ENCODE assay signal across 20 cellular contexts in genomic region chrX:65874765-65875164, GRCh38.
DNase-seq lines count a peak whose midpoint lies in the region; ATAC-seq, FAIRE-seq and TF ChIP-seq lines count a peak whose summit lies in the region.
"Had no signal": no experiment of that assay in that cellular context is flagged by ENCODE, and none has a peak within 500 bp of the region (broad histone marks: within the 10 kb centered on the region; RNA-seq: fewer than 3 reads in every experiment).

No MANE protein-coding gene starts in this region.

- no peak for TF ChIP-seq POLR2A in GM12892 (IDR thresholded peaks at IDR 0.05; ENCODE audit: low read depth, low read length)
- TF ChIP-seq POLR2A in K562 (conservative IDR thresholded peaks at IDR 0.05), result no peak
- no peak for TF ChIP-seq POLR2A in stomach (IDR thresholded peaks at IDR 0.05)

- H3K4me3 ChIP-seq in K562, result no peak overlapping the region
- H3K4me3 ChIP-seq in left lung, result no peak overlapping the region
- no peak overlapping the region for H3K4me3 ChIP-seq in stomach
- no peak overlapping the region for H3K4me3 ChIP-seq in ascending aorta
- H3K4me3 ChIP-seq: GM12878 had no signal

- ATAC-seq in K562 (peak; percentile 82), left lung (peak; percentile 91)
- ATAC-seq: GM12878 had no signal

- 9% methylated on average over 5 of the region's 5 CpGs for WGBS in K562 (ENCODE audit: insufficient coverage, low coverage, missing lambda C conversion rate)
- WGBS in stomach, 5 donors, result 74 to 92% (median 80%) methylated on average over 5 of the region's 5 CpGs

- H3K27ac ChIP-seq in K562 (ENCODE audit: extremely low read depth, low read depth, low read length) (peak overlapping the region; percentile 74), left lung (no peak overlapping the region), stomach (no peak overlapping the region), ascending aorta (no peak overlapping the region)
- H3K27ac ChIP-seq: KMS-11 had no signal

- H4K20me1 ChIP-seq in K562 (replicated peaks; ENCODE audit: control insufficient read depth, insufficient read depth, low read length), result no peaks in the 10 kb centered on the region

- peak overlapping the region; percentile 69 for H3K4me2 ChIP-seq in K562 (ENCODE audit: insufficient read depth, low read length)
- H3K4me2 ChIP-seq: KMS-11 had no signal

- peak; percentile 17 for FAIRE-seq in GM12892 (lab: Jason Lieb, UNC)
- FAIRE-seq in K562 (lab: Jason Lieb, UNC), result peak; percentile 95
- FAIRE-seq: A204.1, GM12878 had no signal

- intact Hi-C loops in K562 (cut with micrococcal nuclease), result loop anchor here (5.0 kb wide), 2 partner anchors 53 to 277 kb away; no protein-coding TSS in a partner anchor
- intact Hi-C loops in left lung (cut with DNase I), result no loop called here
- intact Hi-C loops in stomach (cut with DNase I; ENCODE audit: low total_unique reads), result no loop called here
- intact Hi-C loops in ascending aorta (cut with DNase I), result no loop called here

- H3K9ac ChIP-seq in K562 (ENCODE audit: insufficient read depth in 1 of 2, low read depth in 2 of 2, low read length in 2 of 2), result peak overlapping the region in 1 of 2 experiments; percentile 69; a peak in 2 of 4 replicates
- H3K9ac ChIP-seq: KMS-11 had no signal

- H3K79me2 ChIP-seq in K562 (ENCODE audit: control insufficient read depth, insufficient read depth, low read length), result no peaks in the 10 kb centered on the region

- no peak for TF ChIP-seq RAD21 in K562 (CRISPR knock-in tag; conservative IDR thresholded peaks at IDR 0.05 in 1 of 2, IDR thresholded peaks at IDR 0.05 in 1 of 2)

- H3K36me3 ChIP-seq in K562 (ENCODE audit: control insufficient read depth, insufficient read depth, low read length) (no peaks in the 10 kb centered on the region), left lung (no peaks in the 10 kb centered on the region), stomach (no peaks in the 10 kb centered on the region), ascending aorta (no peaks in the 10 kb centered on the region)

- H3K4me1 ChIP-seq in K562 (replicated peaks in 1 of 2; ENCODE audit: control insufficient read depth in 2 of 2, insufficient read depth in 2 of 2, low read length in 2 of 2) (peaks cover 27 to 34% of the 10 kb centered on the region in 2 experiments; a peak in 4 of 5 replicates), left lung (no peaks in the 10 kb centered on the region), stomach (no peaks in the 10 kb centered on the region), ascending aorta (no peaks in the 10 kb centered on the region)
- H3K4me1 ChIP-seq: Caco-2 had no signal

- peak overlapping the region; percentile 91 for H2AFZ ChIP-seq in K562 (ENCODE audit: low read depth, low read length)

- no peak for TF ChIP-seq EP300 in K562 (IDR thresholded peaks at IDR 0.05; ENCODE audit: low read length)
- TF ChIP-seq EP300 in stomach (IDR thresholded peaks at IDR 0.05), result no peak

- BruUV-seq in K562 (replicated peaks; lab: Mats Ljungman, UMichigan), result no TSS peak

- POLR2A ChIA-PET in K562 (lab: Yijun Ruan, JAX), result interaction anchor here (1.2 kb wide), 1 partner anchor 19 kb away, joined by 5 read pairs; no protein-coding TSS in a partner anchor

- H3K27me3 ChIP-seq in K562 (ENCODE audit: control insufficient read depth in 2 of 2, insufficient read depth in 2 of 2, low read length in 2 of 2), result no peaks in the 10 kb centered on the region
- no peaks in the 10 kb centered on the region for H3K27me3 ChIP-seq in left lung
- peaks cover 0 to 11% (median 0%) of the 10 kb centered on the region in 3 donors for H3K27me3 ChIP-seq in stomach
- H3K27me3 ChIP-seq in ascending aorta, result no peaks in the 10 kb centered on the region

- no peak for DNase-seq in GM12892 (ENCODE audit: insufficient read length)
- DNase-seq in M059J (ENCODE audit: low read depth), result peak; percentile 21
- DNase-seq in K562 (ENCODE audit: extremely low read depth in 1 of 4, low spot score in 3 of 4), result peak; percentile 26 to 64 (median 44)
- no peak for DNase-seq in left lung
- no peak for DNase-seq in activated CD4-positive, CD25-positive, alpha-beta regulatory T cell (lab: John Stamatoyannopoulos, UW)
- DNase-seq in SKM-1 treated with dmso at 0.1 percent for 144 hours (lab: John Stamatoyannopoulos, UW; ENCODE audit: unreplicated experiment), result no peak
- DNase-seq in stomach, result no peak
- DNase-seq in ascending aorta (ENCODE audit: low spot score in 2 of 2), result no peak
- DNase-seq: Caco-2; CD4-positive, alpha-beta T cell; GOT3; NCI-H1105; NCI-H1694; NCI-H2081 treated with DMSO at 0.1 percent for 48 hours; NCI-H510A; NCI-H748 treated with DMSO at 0.1 percent for 48 hours; RPMI8226 had no signal

- in situ Hi-C loops in K562 (cut with MboI), result no loop called here

- no peaks in the 10 kb centered on the region for H3K9me1 ChIP-seq in K562 (ENCODE audit: control insufficient read depth, insufficient read depth, low read length)

- H3K9me3 ChIP-seq in K562 (replicated peaks; ENCODE audit: control insufficient read depth, insufficient read depth, low read depth, low read length), result no peaks in the 10 kb centered on the region
- no peaks in the 10 kb centered on the region for H3K9me3 ChIP-seq in left lung
- no peaks in the 10 kb centered on the region for H3K9me3 ChIP-seq in stomach
- H3K9me3 ChIP-seq in ascending aorta, result no peaks in the 10 kb centered on the region
- H3K9me3 ChIP-seq: Caco-2 had no signal

- CTCF ChIA-PET in K562 (lab: Yijun Ruan, JAX; ENCODE audit: low intra/inter-chr PET ratio), result no interaction called here

- TF ChIP-seq CTCF in K562 (IDR thresholded peaks at IDR 0.05 in 2 of 3, conservative IDR thresholded peaks at IDR 0.05 in 1 of 3; ENCODE audit: insufficient read depth in 2 of 3, low read depth in 1 of 3, low read length in 3 of 3) (no peak), left lung (IDR thresholded peaks at IDR 0.05) (no peak), stomach (IDR thresholded peaks at IDR 0.05) (no peak), ascending aorta (IDR thresholded peaks at IDR 0.05) (no peak)

TF ChIP-seq in K562, 482 proteins besides CTCF, POLR2A, EP300 and RAD21 (continues in another document):
- TF ChIP-seq SMARCA5 (IDR thresholded peaks at IDR 0.05) (no peak), ATF3 (IDR thresholded peaks at IDR 0.05) (peak; percentile 80), ATF3 (CRISPR knock-in tag; conservative IDR thresholded peaks at IDR 0.05) (no peak), ZNF12 (CRISPR knock-in tag; IDR thresholded peaks at IDR 0.05) (no peak), ZFX (CRISPR knock-in tag; IDR thresholded peaks at IDR 0.05) (no peak), JUND (IDR thresholded peaks at IDR 0.05; ENCODE audit: borderline replicate concordance, low read depth, low read length) (peak; percentile 73), JUND (tag; IDR thresholded peaks at IDR 0.05; ENCODE audit: borderline replicate concordance, low read depth, low read length) (peak; percentile 82; the same call in 1 of the 3 replicates), NFIC (IDR thresholded peaks at IDR 0.05) (0 out of 2 replicates have a peak, but pooled peaks have one; percentile 10), MAFK (IDR thresholded peaks at IDR 0.05; ENCODE audit: low read length) (peak; percentile 41; the same call in 1 of the 2 replicates), ZNF316 (IDR thresholded peaks at IDR 0.05) (peak; percentile 73), MBD1 (CRISPR knock-in tag; IDR thresholded peaks at IDR 0.05) (no peak), FOSL1 (tag; conservative IDR thresholded peaks at IDR 0.05) (peak; percentile 67), JUN (IDR thresholded peaks at IDR 0.05; ENCODE audit: borderline replicate concordance, low read depth, low read length) (peak; percentile 50; the same call in 1 of the 2 replicates), JUN (CRISPR knock-in tag; IDR thresholded peaks at IDR 0.05; ENCODE audit: borderline replicate concordance) (no peak), C11orf30 (IDR thresholded peaks at IDR 0.05; ENCODE audit: low read depth) (peak; percentile 72), MAFF (IDR thresholded peaks at IDR 0.05; ENCODE audit: low read length) (peak; percentile 20; the same call in 1 of the 2 replicates), BCOR (IDR thresholded peaks at IDR 0.05) (peak; percentile 23; the same call in 1 of the 2 replicates), CREB3L1 (IDR thresholded peaks at IDR 0.05; ENCODE audit: borderline replicate concordance, low read depth) (no peak), RBM17 (IDR thresholded peaks at IDR 0.05; ENCODE audit: borderline replicate concordance, low read depth, low read length) (no peak), GATAD2A (IDR thresholded peaks at IDR 0.05) (no peak)

Comparison
In these comparisons a context has a peak if more than half of its experiments do, and no peak if none do; other contexts are left out.
1. DNase-seq: peak in M059J (single experiment) and K562 (4 of 4); none in GM12892 (single experiment), left lung (0 of 2), activated CD4-positive, CD25-positive, alpha-beta regulatory T cell (0 of 4), SKM-1 treated with dmso at 0.1 percent for 144 hours (single experiment), stomach (single experiment) and ascending aorta (0 of 2).